In genomic region chr22:41234815-41235687, GRCh38 we compare ENCODE assay signal across 1 cellular context.
TF ChIP-seq lines count a peak whose summit lies in the region.

No MANE protein-coding gene starts in this region.

TF ChIP-seq in H1, 55 proteins besides CTCF, POLR2A, EP300 and RAD21:
- TF ChIP-seq JUN (IDR thresholded peaks at IDR 0.05; ENCODE audit: low read depth, low read length) (no peak), SIN3A (conservative IDR thresholded peaks at IDR 0.05 in 1 of 2, IDR thresholded peaks at IDR 0.05 in 1 of 2; ENCODE audit: low read depth in 1 of 2, low read length in 2 of 2) (no peak), CEBPB (IDR thresholded peaks at IDR 0.05; ENCODE audit: low read depth, low read length) (no peak), PHF8 (conservative IDR thresholded peaks at IDR 0.05; ENCODE audit: low read depth, low read length) (no peak), BRCA1 (IDR thresholded peaks at IDR 0.05; ENCODE audit: low read depth, low read length) (no peak), SIRT6 (IDR thresholded peaks at IDR 0.05; ENCODE audit: low read length) (no peak), RFX5 (IDR thresholded peaks at IDR 0.05; ENCODE audit: borderline replicate concordance, low read depth, low read length) (no peak), SRF (IDR thresholded peaks at IDR 0.05; ENCODE audit: low read depth, low read length) (no peak), SP1 (IDR thresholded peaks at IDR 0.05; ENCODE audit: low read depth, low read length) (no peak), NRF1 (IDR thresholded peaks at IDR 0.05; ENCODE audit: low read depth, low read length) (no peak), ZNF274 (IDR thresholded peaks at IDR 0.05; ENCODE audit: borderline replicate concordance, extremely low read depth, low read length) (no peak), SP4 (IDR thresholded peaks at IDR 0.05; ENCODE audit: low read length) (no peak), TCF12 (IDR thresholded peaks at IDR 0.05; ENCODE audit: low read depth, low read length) (no peak), BACH1 (IDR thresholded peaks at IDR 0.05; ENCODE audit: low read length) (no peak)
- TF ChIP-seq, protein P1, sequence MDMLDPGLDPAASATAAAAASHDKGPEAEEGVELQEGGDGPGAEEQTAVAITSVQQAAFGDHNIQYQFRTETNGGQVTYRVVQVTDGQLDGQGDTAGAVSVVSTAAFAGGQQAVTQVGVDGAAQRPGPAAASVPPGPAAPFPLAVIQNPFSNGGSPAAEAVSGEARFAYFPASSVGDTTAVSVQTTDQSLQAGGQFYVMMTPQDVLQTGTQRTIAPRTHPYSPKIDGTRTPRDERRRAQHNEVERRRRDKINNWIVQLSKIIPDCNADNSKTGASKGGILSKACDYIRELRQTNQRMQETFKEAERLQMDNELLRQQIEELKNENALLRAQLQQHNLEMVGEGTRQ (IDR thresholded peaks at IDR 0.05; ENCODE audit: low read length): no peak
- TF ChIP-seq, protein P2, sequence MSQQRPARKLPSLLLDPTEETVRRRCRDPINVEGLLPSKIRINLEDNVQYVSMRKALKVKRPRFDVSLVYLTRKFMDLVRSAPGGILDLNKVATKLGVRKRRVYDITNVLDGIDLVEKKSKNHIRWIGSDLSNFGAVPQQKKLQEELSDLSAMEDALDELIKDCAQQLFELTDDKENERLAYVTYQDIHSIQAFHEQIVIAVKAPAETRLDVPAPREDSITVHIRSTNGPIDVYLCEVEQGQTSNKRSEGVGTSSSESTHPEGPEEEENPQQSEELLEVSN (IDR thresholded peaks at IDR 0.05): no peak
- TF ChIP-seq, protein P3, sequence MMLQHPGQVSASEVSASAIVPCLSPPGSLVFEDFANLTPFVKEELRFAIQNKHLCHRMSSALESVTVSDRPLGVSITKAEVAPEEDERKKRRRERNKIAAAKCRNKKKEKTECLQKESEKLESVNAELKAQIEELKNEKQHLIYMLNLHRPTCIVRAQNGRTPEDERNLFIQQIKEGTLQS (IDR thresholded peaks at IDR 0.05; ENCODE audit: insufficient read depth, low read depth, low read length): no peak
TF ChIP-seq in H1: peak in this region for 0.
